Comparison of ENCODE assay signal across 8 cellular contexts in genomic region chr6:474454-475185, GRCh38.
DNase-seq lines count a peak whose midpoint lies in the region; ATAC-seq and TF ChIP-seq lines count a peak whose summit lies in the region.

No MANE protein-coding gene starts in this region.

- WGBS in lower leg skin, 2 donors, result 46 to 60% methylated on average over 19 of the region's 19 CpGs

- H3K4me3 Mint-ChIP-seq in activated naive CD8-positive, alpha-beta T cell treated with anti-CD3 and anti-CD28 coated beads, Interleukin-2, amount 50 U/mL, for 24 hours, result peak overlapping the region; percentile 28

- H3K4me1 ChIP-seq in left ventricle myocardium inferior, result no peaks in the 10 kb centered on the region

- no peak overlapping the region for H3K27ac ChIP-seq in left ventricle myocardium inferior (replicated peaks)

- TF ChIP-seq CTCF in lower leg skin (IDR thresholded peaks at IDR 0.05) (no peak), left ventricle myocardium inferior (IDR thresholded peaks at IDR 0.05; ENCODE audit: borderline replicate concordance) (no peak)

- no peaks in the 10 kb centered on the region for H3K9me3 Mint-ChIP-seq in activated naive CD8-positive, alpha-beta T cell treated with anti-CD3 and anti-CD28 coated beads, Interleukin-2, amount 50 U/mL, for 24 hours

- intact Hi-C loops in lower leg skin (cut with DNase I; ENCODE audit: low total_unique reads), result no loop called here
- intact Hi-C loops in left ventricle myocardium inferior (cut with micrococcal nuclease), result no loop called here

- peak in 4 of 5 experiments; percentile 49 to 91 (median 56) for DNase-seq in T-helper 2 cell
- peak; percentile 83 for DNase-seq in activated naive CD8-positive, alpha-beta T cell treated with anti-CD3 and anti-CD28 coated beads, Interleukin-2, amount 50 U/mL, for 24 hours
- peak; percentile 85 for DNase-seq in stimulated activated CD4-positive, alpha-beta T cell treated with anti-CD3 and anti-CD28 coated beads, Interleukin-1b, Interleukin-23, amount 100 ng/mL, for 48 hours
- no peak for DNase-seq in lower leg skin (ENCODE audit: low spot score in 2 of 2)
- DNase-seq in mesenteric fat pad (ENCODE audit: low spot score), result no peak
- no peak for DNase-seq in left ventricle myocardium inferior

- TF ChIP-seq POLR2A in lower leg skin (IDR thresholded peaks at IDR 0.05), result no peak

- peak overlapping the region; percentile 79 for H3K27ac Mint-ChIP-seq in activated naive CD8-positive, alpha-beta T cell treated with anti-CD3 and anti-CD28 coated beads, Interleukin-2, amount 50 U/mL, for 24 hours

- peaks cover 68% of the 10 kb centered on the region for H3K4me1 Mint-ChIP-seq in activated naive CD8-positive, alpha-beta T cell treated with anti-CD3 and anti-CD28 coated beads, Interleukin-2, amount 50 U/mL, for 24 hours

- H3K9me3 ChIP-seq in left ventricle myocardium inferior (replicated peaks), result no peaks in the 10 kb centered on the region

- no peak overlapping the region for H3K4me3 ChIP-seq in lower leg skin (ENCODE audit: low read depth, poor library complexity, severe bottlenecking)
- H3K4me3 ChIP-seq in left ventricle myocardium inferior, result no peak overlapping the region

- no peaks in the 10 kb centered on the region for H3K36me3 ChIP-seq in left ventricle myocardium inferior

- no peaks in the 10 kb centered on the region for H3K27me3 ChIP-seq in left ventricle myocardium inferior (ENCODE audit: low read depth)

- H3K36me3 Mint-ChIP-seq in activated naive CD8-positive, alpha-beta T cell treated with anti-CD3 and anti-CD28 coated beads, Interleukin-2, amount 50 U/mL, for 24 hours (ENCODE audit: low read depth), result no peaks in the 10 kb centered on the region

- H3K27me3 Mint-ChIP-seq in activated naive CD8-positive, alpha-beta T cell treated with anti-CD3 and anti-CD28 coated beads, Interleukin-2, amount 50 U/mL, for 24 hours, result no peaks in the 10 kb centered on the region

- ATAC-seq in GM19324 (IDR thresholded peaks at IDR 0.05; ENCODE audit: low FRiP score, unreplicated experiment) (peak; percentile 69), HG03139 (IDR thresholded peaks at IDR 0.05; ENCODE audit: unreplicated experiment) (peak; percentile 83)
- peak; percentile 98 for ATAC-seq in activated naive CD8-positive, alpha-beta T cell treated with anti-CD3 and anti-CD28 coated beads, Interleukin-2, amount 50 U/mL, for 24 hours

Comparison
In these comparisons a context has a peak if more than half of its experiments do, and no peak if none do; other contexts are left out.
1. DNase-seq: peak in T-helper 2 cell (4 of 5), activated naive CD8-positive, alpha-beta T cell treated with anti-CD3 and anti-CD28 coated beads, Interleukin-2, amount 50 U/mL, for 24 hours (single experiment) and stimulated activated CD4-positive, alpha-beta T cell treated with anti-CD3 and anti-CD28 coated beads, Interleukin-1b, Interleukin-23, amount 100 ng/mL, for 48 hours (single experiment); none in lower leg skin (0 of 2), mesenteric fat pad (single experiment) and left ventricle myocardium inferior (single experiment).
2. Peak in every context shown above with its lines, with median percentiles within 50 percentile points of each other: ATAC-seq.